Comparison of ENCODE assay signal across 22 cellular contexts in genomic region chr19:8902520-8902919, GRCh38.
"Had no signal": no experiment of that assay in that cellular context is flagged by ENCODE, and none has a peak within 500 bp of the region (broad histone marks: within the 10 kb centered on the region; RNA-seq: fewer than 3 reads in every experiment).

No MANE protein-coding gene starts in this region.

- H3K4me1 Mint-ChIP-seq: IgD-negative memory B cell had no signal

- H3K27me3 Mint-ChIP-seq: IgD-negative memory B cell had no signal

- H3K4me3 Mint-ChIP-seq: IgD-negative memory B cell had no signal

- DNase-seq: Karpas-422, KG1, MG63, NCI-H1092, NCI-H1436, NCI-H187, NCI-H2029, NCI-H2081 treated with DMSO at 0.1 percent for 48 hours, NCI-H2171, NCI-H226, NCI-H446, NCI-H510A, NCI-H524 treated with DMSO at 0.1 percent for 48 hours, NCI-H69, NCI-H774, Right ventricle myocardium superior, RPMI8226, SIG-M5 had no signal

- H3K9me3 ChIP-seq: MG63 had no signal

- H3K27ac Mint-ChIP-seq: IgD-negative memory B cell had no signal

- H3K36me3 ChIP-seq: MG63, SJSA1 had no signal

- H3K9me3 Mint-ChIP-seq: IgD-negative memory B cell had no signal

- H3K4me1 ChIP-seq: SJSA1 had no signal

- H3K27me3 ChIP-seq: MG63, SJSA1 had no signal

- H3K27ac ChIP-seq: SJSA1, SK-N-MC had no signal

- H3K4me3 ChIP-seq: MG63, SJSA1, SK-N-MC had no signal

- FAIRE-seq: RCC 7860 had no signal
